Comparison of ENCODE assay signal across 33 cellular contexts in genomic region chrX:24720036-24720435, GRCh38.
"Had no signal": no experiment of that assay in that cellular context is flagged by ENCODE, and none has a peak within 500 bp of the region (broad histone marks: within the 10 kb centered on the region; RNA-seq: fewer than 3 reads in every experiment).

No MANE protein-coding gene starts in this region.

- H3K27me3 Mint-ChIP-seq: activated CD4-positive, alpha-beta memory T cell treated with anti-CD3 and anti-CD28 coated beads for 36 hours; activated CD4-positive, alpha-beta T cell treated with anti-CD3 and anti-CD28 coated beads for 36 hours; activated CD4-positive, alpha-beta T cell treated with anti-CD3 and anti-CD28 coated beads, Interleukin-2, amount 10 ng/mL, durations not matched to agents 24 days and 14 days; activated CD8-positive, alpha-beta memory T cell treated with anti-CD3 and anti-CD28 coated beads, Interleukin-2, amount 10 ng/mL, durations not matched to agents 7 days and 5 days; activated naive CD8-positive, alpha-beta T cell; activated T-helper 17 cell treated with anti-CD3 and anti-CD28 coated beads, Interleukin-2, amount 50 U/mL, for 72 hours; central memory CD8-positive, alpha-beta T cell; dendritic cell treated with granulocyte-macrophage colony-stimulating factor and Interleukin-4, amounts not matched to agents 40 ng/mL and 50 ng/mL, for 4 days; T-helper 17 cell had no signal

- H3K9me3 ChIP-seq: gastroesophageal sphincter, heart right ventricle had no signal

- H3K27ac ChIP-seq: brain microvascular endothelial cell, coronary artery, dorsolateral prefrontal cortex, gastroesophageal sphincter, heart right ventricle, WERI-Rb-1 had no signal

- H3K9me3 Mint-ChIP-seq: activated CD4-positive, alpha-beta memory T cell treated with anti-CD3 and anti-CD28 coated beads for 36 hours; activated CD4-positive, alpha-beta T cell treated with anti-CD3 and anti-CD28 coated beads, Interleukin-2, amount 10 ng/mL, durations not matched to agents 24 days and 14 days; activated T-cell treated with anti-CD3 and anti-CD28 coated beads, Interleukin-2, amount 50 U/mL, for 24 hours; activated T-helper 17 cell treated with anti-CD3 and anti-CD28 coated beads, Interleukin-2, amount 50 U/mL, for 72 hours; central memory CD8-positive, alpha-beta T cell; dendritic cell treated with granulocyte-macrophage colony-stimulating factor and Interleukin-4, amounts not matched to agents 40 ng/mL and 50 ng/mL, for 4 days; endodermal cell; T-helper 2 cell treated with Interferon-gamma antibody and Interleukin-4, amounts not matched to agents 5 μg/mL and 100 μg/mL, for 36 hours had no signal

- H3K4me1 Mint-ChIP-seq: activated CD4-positive, alpha-beta T cell treated with anti-CD3 and anti-CD28 coated beads for 36 hours; activated CD4-positive, alpha-beta T cell treated with anti-CD3 and anti-CD28 coated beads, Interleukin-2, amount 10 ng/mL, durations not matched to agents 24 days and 14 days; activated CD8-positive, alpha-beta memory T cell treated with anti-CD3 and anti-CD28 coated beads, Interleukin-2, amount 10 ng/mL, durations not matched to agents 7 days and 5 days; central memory CD8-positive, alpha-beta T cell had no signal

- ATAC-seq: activated CD4-positive, alpha-beta T cell treated with anti-CD3 and anti-CD28 coated beads for 36 hours; activated CD8-positive, alpha-beta memory T cell treated with anti-CD3 and anti-CD28 coated beads, Interleukin-2, amount 10 ng/mL, durations not matched to agents 7 days and 5 days; activated CD8-positive, alpha-beta T cell treated with anti-CD3 and anti-CD28 coated beads, Interleukin-2, amount 10 ng/mL, durations not matched to agents 7 days and 5 days; activated T-helper 17 cell treated with anti-CD3 and anti-CD28 coated beads, Interleukin-2, amount 50 U/mL, for 72 hours; esophagus mucosa; gastroesophageal sphincter; heart right ventricle; T-helper 17 cell had no signal

- H3K36me3 ChIP-seq: brain microvascular endothelial cell had no signal

- H3K4me1 ChIP-seq: gastroesophageal sphincter, heart right ventricle had no signal

- H3K27me3 ChIP-seq: brain microvascular endothelial cell, gastroesophageal sphincter had no signal

- H3K27ac Mint-ChIP-seq: activated CD4-positive, alpha-beta memory T cell treated with anti-CD3 and anti-CD28 coated beads for 36 hours; activated CD4-positive, alpha-beta T cell treated with anti-CD3 and anti-CD28 coated beads for 36 hours; activated CD4-positive, alpha-beta T cell treated with anti-CD3 and anti-CD28 coated beads, Interleukin-2, amount 10 ng/mL, durations not matched to agents 24 days and 14 days; activated CD8-positive, alpha-beta memory T cell treated with anti-CD3 and anti-CD28 coated beads, Interleukin-2, amount 10 ng/mL, durations not matched to agents 7 days and 5 days; activated CD8-positive, alpha-beta T cell treated with anti-CD3 and anti-CD28 coated beads, Interleukin-2, amount 10 ng/mL, durations not matched to agents 7 days and 5 days; activated naive CD8-positive, alpha-beta T cell; activated T-cell treated with anti-CD3 and anti-CD28 coated beads, Interleukin-2, amount 50 U/mL, for 24 hours; activated T-helper 17 cell treated with anti-CD3 and anti-CD28 coated beads, Interleukin-2, amount 50 U/mL, for 72 hours; dendritic cell treated with granulocyte-macrophage colony-stimulating factor and Interleukin-4, amounts not matched to agents 40 ng/mL and 50 ng/mL, for 4 days; T-helper 17 cell; T-helper 2 cell treated with Interferon-gamma antibody and Interleukin-4, amounts not matched to agents 5 μg/mL and 100 μg/mL, for 36 hours had no signal

- H3K4me3 ChIP-seq: coronary artery, dorsolateral prefrontal cortex, gastroesophageal sphincter, heart right ventricle had no signal

- H3K4me3 Mint-ChIP-seq: activated CD4-positive, alpha-beta memory T cell treated with anti-CD3 and anti-CD28 coated beads for 36 hours; activated CD4-positive, alpha-beta T cell treated with anti-CD3 and anti-CD28 coated beads for 36 hours; activated CD4-positive, alpha-beta T cell treated with anti-CD3 and anti-CD28 coated beads, Interleukin-2, amount 10 ng/mL, durations not matched to agents 24 days and 14 days; activated CD8-positive, alpha-beta memory T cell treated with anti-CD3 and anti-CD28 coated beads, Interleukin-2, amount 10 ng/mL, durations not matched to agents 7 days and 5 days; activated CD8-positive, alpha-beta T cell treated with anti-CD3 and anti-CD28 coated beads, Interleukin-2, amount 10 ng/mL, durations not matched to agents 7 days and 5 days; activated naive CD8-positive, alpha-beta T cell; activated T-cell treated with anti-CD3 and anti-CD28 coated beads, Interleukin-2, amount 50 U/mL, for 24 hours; activated T-helper 17 cell treated with anti-CD3 and anti-CD28 coated beads, Interleukin-2, amount 50 U/mL, for 72 hours; central memory CD8-positive, alpha-beta T cell; dendritic cell treated with granulocyte-macrophage colony-stimulating factor and Interleukin-4, amounts not matched to agents 40 ng/mL and 50 ng/mL, for 4 days; endodermal cell; T-helper 17 cell; T-helper 2 cell treated with Interferon-gamma antibody and Interleukin-4, amounts not matched to agents 5 μg/mL and 100 μg/mL, for 36 hours had no signal

- DNase-seq: activated CD4-positive, alpha-beta memory T cell treated with anti-CD3 and anti-CD28 coated beads for 36 hours; activated CD4-positive, alpha-beta T cell treated with anti-CD3 and anti-CD28 coated beads for 36 hours; activated CD4-positive, alpha-beta T cell treated with anti-CD3 and anti-CD28 coated beads, Interleukin-2, amount 10 ng/mL, durations not matched to agents 24 days and 14 days; activated CD4-positive, CD25-positive, alpha-beta regulatory T cell; activated CD4-positive, CD25-positive, alpha-beta regulatory T cell treated with anti-CD3 and anti-CD28 coated beads, Interleukin-2, amount 50 U/mL, for 72 hours; activated CD8-positive, alpha-beta memory T cell treated with anti-CD3 and anti-CD28 coated beads, Interleukin-2, amount 10 ng/mL, durations not matched to agents 7 days and 5 days; activated CD8-positive, alpha-beta memory T cell treated with anti-CD3 and anti-CD28 coated beads, Interleukin-2, amount 50 U/mL, for 48 hours; activated CD8-positive, alpha-beta T cell treated with anti-CD3 and anti-CD28 coated beads, Interleukin-2, amount 10 ng/mL, durations not matched to agents 7 days and 5 days; activated effector memory CD4-positive, alpha-beta T cell treated with Interleukin-2 at 50 U/mL for 16 hours; activated gamma-delta T cell treated with Interleukin-2 at 50 U/mL for 16 hours; activated naive CD4-positive, alpha-beta T cell treated with anti-CD3 and anti-CD28 coated beads, Interleukin-2, amount 50 U/mL, for 16 hours; activated naive CD4-positive, alpha-beta T cell treated with Interleukin-2 at 50 U/mL for 16 hours; activated T-cell treated with anti-CD3 and anti-CD28 coated beads for 4 hours; activated T-cell treated with anti-CD3 and anti-CD28 coated beads, Interleukin-2, amount 50 U/mL, for 24 hours; amniotic stem cell; brain microvascular endothelial cell; dorsolateral prefrontal cortex; effector memory CD4-positive, alpha-beta T cell; endodermal cell; foreskin melanocyte; heart right ventricle; T-helper 1 cell; T-helper 17 cell; T1000; WERI-Rb-1 had no signal
